8 cellular contexts compared by ENCODE assay signal in genomic region chr3:120350431-120350941, GRCh38. TPM values are rescaled to one million over a fixed set of nuclear protein-coding genes. Genes with fewer than 3 reads are reported as not detected.
DNase-seq lines count a peak whose midpoint lies in the region; ATAC-seq, FAIRE-seq and TF ChIP-seq lines count a peak whose summit lies in the region.

No MANE protein-coding gene starts in this region.

- peaks cover 10% of the 10 kb centered on the region for H3K4me1 ChIP-seq in neuron (ENCODE audit: insufficient read depth, low read length)

- no peak for TF ChIP-seq CTCF in epithelial cell of esophagus (IDR thresholded peaks at IDR 0.05; ENCODE audit: insufficient read depth, low read depth, low read length, missing control alignments)

- no peak overlapping the region for H3K27ac Mint-ChIP-seq in T-helper 2 cell treated with Interferon-gamma antibody and Interleukin-4, amounts not matched to agents 5 μg/mL and 100 μg/mL, for 36 hours

- H3K4me3 Mint-ChIP-seq in T-helper 2 cell treated with Interferon-gamma antibody and Interleukin-4, amounts not matched to agents 5 μg/mL and 100 μg/mL, for 36 hours = peak overlapping the region; percentile 32

- peak overlapping the region; percentile 94 for H2AFZ ChIP-seq in neuron (ENCODE audit: low read depth, low read length)

- H3K4me1 Mint-ChIP-seq in T-helper 2 cell treated with Interferon-gamma antibody and Interleukin-4, amounts not matched to agents 5 μg/mL and 100 μg/mL, for 36 hours (ENCODE audit: low read depth) = peaks cover 29% of the 10 kb centered on the region

- no peaks in the 10 kb centered on the region for H3K9me3 Mint-ChIP-seq in T-helper 2 cell treated with Interferon-gamma antibody and Interleukin-4, amounts not matched to agents 5 μg/mL and 100 μg/mL, for 36 hours

- H3K36me3 ChIP-seq in neuron (ENCODE audit: insufficient read depth, low read length) = peaks cover 12% of the 10 kb centered on the region

- no peak for DNase-seq in T-helper 2 cell treated with Interferon-gamma antibody and Interleukin-4, amounts not matched to agents 5 μg/mL and 100 μg/mL, for 36 hours (ENCODE audit: low spot score)
- DNase-seq in T-helper 2 cell = no peak
- peak; percentile 47 for DNase-seq in RCC 7860 (ENCODE audit: low spot score)
- peak; percentile 57 for DNase-seq in epithelial cell of esophagus (ENCODE audit: low read depth)
- DNase-seq in activated gamma-delta T cell (lab: John Stamatoyannopoulos, UW) = no peak

- H3K36me3 Mint-ChIP-seq in T-helper 2 cell treated with Interferon-gamma antibody and Interleukin-4, amounts not matched to agents 5 μg/mL and 100 μg/mL, for 36 hours (ENCODE audit: low read depth) = peaks cover 23% of the 10 kb centered on the region

- peak; percentile 76 for FAIRE-seq in RCC 7860 (lab: Jason Lieb, UNC)

- ATAC-seq in GM18861 (IDR thresholded peaks at IDR 0.05; ENCODE audit: unreplicated experiment) (no peak), esophagus mucosa (no peak)

- H3K4me3 ChIP-seq in epithelial cell of esophagus (ENCODE audit: low read length) (no peak overlapping the region), neuron (ENCODE audit: low read length) (peak overlapping the region; percentile 61)

- H3K27me3 Mint-ChIP-seq in T-helper 2 cell treated with Interferon-gamma antibody and Interleukin-4, amounts not matched to agents 5 μg/mL and 100 μg/mL, for 36 hours (ENCODE audit: low read depth) = peaks cover 37% of the 10 kb centered on the region

- H3K27me3 ChIP-seq in neuron (ENCODE audit: insufficient read depth, low read length) = no peaks in the 10 kb centered on the region

- no peaks in the 10 kb centered on the region for H3K9me3 ChIP-seq in neuron (ENCODE audit: low read length)

RNA-seq across cellular contexts. Expression of gene LRRC58, which starts 1.3 kb away (rescaled TPM):
- total RNA-seq in esophagus mucosa = 11.1 TPM

Comparison
In these comparisons a context has a peak if more than half of its experiments do, and no peak if none do; other contexts are left out.
1. DNase-seq: peak in RCC 7860 (single experiment) and epithelial cell of esophagus (single experiment); none in T-helper 2 cell treated with Interferon-gamma antibody and Interleukin-4, amounts not matched to agents 5 μg/mL and 100 μg/mL, for 36 hours (single experiment), T-helper 2 cell (0 of 5) and activated gamma-delta T cell (single experiment).